ENCODE assay signal across 20 cellular contexts in the genomic region with DNA sequence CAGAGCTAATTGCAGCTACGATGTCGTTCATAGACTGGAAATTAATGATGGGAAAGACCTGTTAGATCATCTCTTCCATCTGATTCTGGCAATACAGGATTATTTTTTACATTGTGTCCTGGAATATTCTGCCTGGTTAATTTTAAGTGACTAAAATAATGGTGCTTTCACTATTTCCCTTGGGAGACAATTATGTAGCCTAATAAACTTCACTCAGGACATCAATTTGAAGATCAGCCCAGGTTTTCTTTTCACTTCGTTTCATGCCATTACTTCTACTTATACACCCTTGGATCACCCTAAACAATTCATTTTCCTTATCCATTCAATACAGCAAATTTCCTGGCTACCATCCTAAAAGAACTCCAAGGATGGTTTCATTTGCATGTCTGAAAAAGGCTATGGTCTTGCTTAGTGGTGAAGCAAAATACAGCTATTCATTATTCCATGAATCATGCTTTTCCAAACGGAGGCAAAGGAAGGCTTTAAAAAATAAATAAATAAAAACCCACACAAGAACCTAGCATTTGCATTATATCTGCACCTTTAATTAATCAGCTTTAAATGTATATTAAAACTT.
DNase-seq lines count a peak whose midpoint lies in the region; FAIRE-seq and TF ChIP-seq lines count a peak whose summit lies in the region.
"Had no signal": no experiment of that assay in that cellular context is flagged by ENCODE, and none has a peak within 500 bp of the region (broad histone marks: within the 10 kb centered on the region; RNA-seq: fewer than 3 reads in every experiment).

No MANE protein-coding gene starts in this region.

- no peaks in the 10 kb centered on the region for H3K36me3 ChIP-seq in astrocyte (ENCODE audit: insufficient read depth, low read length)

- no peaks in the 10 kb centered on the region for H3K9me3 ChIP-seq in H9 (ENCODE audit: control insufficient read depth, low read depth, low read length)
- no peaks in the 10 kb centered on the region for H3K9me3 ChIP-seq in astrocyte (ENCODE audit: insufficient read depth, low read depth, low read length)

- H3K4me1 ChIP-seq in H9 (ENCODE audit: insufficient read depth, low read length): no peaks in the 10 kb centered on the region
- H3K4me1 ChIP-seq in astrocyte (ENCODE audit: insufficient read depth, low read length): no peaks in the 10 kb centered on the region

- WGBS in H9 (ENCODE audit: extremely low coverage, insufficient read length, low lambda C conversion rate): no CpG with 5 or more reads among the region's 4 CpGs

- H3K4me3 Mint-ChIP-seq in H9 (no peak overlapping the region), astrocyte (ENCODE audit: unreplicated experiment) (no peak overlapping the region)
- H3K4me3 Mint-ChIP-seq: CD8-positive, alpha-beta memory T cell had no signal

- H3K23me2 ChIP-seq in H9 (ENCODE audit: insufficient read length, low read depth, low read length, poor library complexity, severe bottlenecking): no peaks in the 10 kb centered on the region

- peaks cover 12% of the 10 kb centered on the region in 2 experiments for H3K4me1 Mint-ChIP-seq in H9
- H3K4me1 Mint-ChIP-seq in astrocyte (ENCODE audit: low read depth, unreplicated experiment): no peaks in the 10 kb centered on the region
- H3K4me1 Mint-ChIP-seq: CD8-positive, alpha-beta memory T cell had no signal

- H3K27ac Mint-ChIP-seq in H9: peak overlapping the region in 2 of 3 experiments; percentile 11 to 38; a peak in 4 of 7 replicates
- H3K27ac Mint-ChIP-seq in astrocyte (ENCODE audit: unreplicated experiment): no peak overlapping the region
- H3K27ac Mint-ChIP-seq: CD8-positive, alpha-beta memory T cell had no signal

- no peak overlapping the region for H3K4me3 ChIP-seq in astrocyte (ENCODE audit: insufficient read depth, low read depth, low read length)
- H3K4me3 ChIP-seq: K562 had no signal

- DNase-seq in H9 (no peak), NCI-H1105 treated with DMSO at 0.1 percent for 48 hours (lab: John Stamatoyannopoulos, UW) (peak; percentile 45), astrocyte (ENCODE audit: low read depth) (peak; percentile 27), medulla oblongata (ENCODE audit: extremely low spot score) (peak; percentile 30), HuH-7 (ENCODE audit: low spot score) (no peak), dermis blood vessel endothelial cell (no peak)
- DNase-seq in activated CD8-positive, alpha-beta memory T cell treated with anti-CD3 and anti-CD28 coated beads, Interleukin-2, amount 50 U/mL, for 4 hours: no peak
- DNase-seq: ACHN; C1 segment of cervical spinal cord; CD8-positive, alpha-beta memory T cell; GDM1; HCEC 1CT; MV-4-11; NCI-H1417 treated with DMSO at 0.1 percent for 48 hours; NCI-H187 treated with DMSO at 0.1 percent for 48 hours; NCI-H345; RPMI8226; SIG-M5; T-helper 1 cell had no signal

- no peak overlapping the region for H2BK15ac ChIP-seq in H9 (ENCODE audit: low read depth, low read length)

- no peak overlapping the region for H2BK120ac ChIP-seq in H9 (ENCODE audit: low read depth, low read length, poor library complexity, severe bottlenecking)

- TF ChIP-seq CTCF in H9 (conservative IDR thresholded peaks at IDR 0.05) (no peak), astrocyte (IDR thresholded peaks at IDR 0.05; ENCODE audit: insufficient read depth, low read depth, low read length) (no peak)

- H3K36me3 Mint-ChIP-seq in H9 (ENCODE audit: insufficient read depth in 1 of 3, low read depth in 3 of 3) (no peaks in the 10 kb centered on the region), astrocyte (ENCODE audit: low read depth, unreplicated experiment) (no peaks in the 10 kb centered on the region)
- H3K36me3 Mint-ChIP-seq: CD8-positive, alpha-beta memory T cell had no signal

- no peak overlapping the region for H3K9ac ChIP-seq in H9 (ENCODE audit: extremely low read depth, insufficient read length, low read length)
- no peak overlapping the region for H3K9ac ChIP-seq in astrocyte (ENCODE audit: low read length)

- H3K4ac ChIP-seq in H9 (ENCODE audit: low read depth, low read length): no peak overlapping the region

- H4K91ac ChIP-seq in H9 (ENCODE audit: insufficient read length, low read depth, low read length): no peak overlapping the region

- H2AFZ ChIP-seq in H9 (ENCODE audit: low read length) (no peak overlapping the region), astrocyte (ENCODE audit: low read depth, low read length) (peak overlapping the region; percentile 16)

- no peak overlapping the region for H2BK12ac ChIP-seq in H9 (ENCODE audit: insufficient read length, low read depth, low read length)

- H3K27me3 ChIP-seq in H9 (ENCODE audit: insufficient read depth, low read length): no peaks in the 10 kb centered on the region
- H3K27me3 ChIP-seq in astrocyte (ENCODE audit: insufficient read depth, low read length): no peaks in the 10 kb centered on the region

- no peak overlapping the region for H2BK20ac ChIP-seq in H9 (ENCODE audit: low read depth, low read length, poor library complexity, severe bottlenecking)

- H3K9me3 Mint-ChIP-seq in H9 (no peaks in the 10 kb centered on the region), astrocyte (ENCODE audit: unreplicated experiment) (no peaks in the 10 kb centered on the region)

- no peak overlapping the region for H3K4me2 ChIP-seq in H9 (ENCODE audit: insufficient read depth, insufficient read length, low read length)
- peak overlapping the region; percentile 58 for H3K4me2 ChIP-seq in astrocyte (ENCODE audit: low read length)

- H3K23ac ChIP-seq in H9 (ENCODE audit: insufficient read length, low read depth, low read length): no peak overlapping the region

- no peak for FAIRE-seq in astrocyte (lab: Jason Lieb, UNC)
- FAIRE-seq: K562 had no signal

- no peaks in the 10 kb centered on the region for H3K27me3 Mint-ChIP-seq in H9 (ENCODE audit: low read depth)
- no peaks in the 10 kb centered on the region for H3K27me3 Mint-ChIP-seq in astrocyte (ENCODE audit: low read depth, unreplicated experiment)
- H3K27me3 Mint-ChIP-seq: CD8-positive, alpha-beta memory T cell had no signal

- no peak overlapping the region for H4K8ac ChIP-seq in H9 (replicated peaks; ENCODE audit: insufficient read length, low read depth, low read length)

- no peak overlapping the region for H4K5ac ChIP-seq in H9 (ENCODE audit: insufficient read length, low read depth, low read length)

- no peaks in the 10 kb centered on the region for H4K20me1 ChIP-seq in H9 (ENCODE audit: control insufficient read depth, insufficient read depth, insufficient read length)
- H4K20me1 ChIP-seq in astrocyte (ENCODE audit: insufficient read depth, low read length): no peaks in the 10 kb centered on the region

- H3K27ac ChIP-seq in H9 (ENCODE audit: insufficient read length, low read depth, low read length) (no peak overlapping the region), astrocyte (ENCODE audit: low read depth, low read length) (no peak overlapping the region)

- H2AK5ac ChIP-seq in H9 (ENCODE audit: insufficient read length, low read length): no peak overlapping the region

- no peak overlapping the region for H3K56ac ChIP-seq in H9 (ENCODE audit: insufficient read length, low read depth, low read length)

- no peaks in the 10 kb centered on the region for H3K79me2 ChIP-seq in H9 (ENCODE audit: insufficient read depth, low read length)
- no peaks in the 10 kb centered on the region for H3K79me2 ChIP-seq in astrocyte (ENCODE audit: insufficient read depth, low read length)

- no peak overlapping the region for H3K14ac ChIP-seq in H9 (ENCODE audit: insufficient read depth, low read length)

- no peak overlapping the region for H3K18ac ChIP-seq in H9 (ENCODE audit: insufficient read length, low read depth, low read length)

- no peak overlapping the region for H2BK5ac ChIP-seq in H9 (ENCODE audit: insufficient read length, low read length)

- no peaks in the 10 kb centered on the region for H3K79me1 ChIP-seq in H9 (ENCODE audit: insufficient read depth, low read depth, low read length, poor library complexity, severe bottlenecking)

- no peak overlapping the region for H3T11ph ChIP-seq in H9 (ENCODE audit: low read length)

Comparison
In these comparisons a context has a peak if more than half of its experiments do, and no peak if none do; other contexts are left out.
1. DNase-seq: peak in NCI-H1105 treated with DMSO at 0.1 percent for 48 hours (single experiment), astrocyte (single experiment) and medulla oblongata (single experiment); none in H9 (single experiment), HuH-7 (single experiment), dermis blood vessel endothelial cell (single experiment) and activated CD8-positive, alpha-beta memory T cell treated with anti-CD3 and anti-CD28 coated beads, Interleukin-2, amount 50 U/mL, for 4 hours (single experiment).